9 cellular contexts compared by ENCODE assay signal in the genomic region with DNA sequence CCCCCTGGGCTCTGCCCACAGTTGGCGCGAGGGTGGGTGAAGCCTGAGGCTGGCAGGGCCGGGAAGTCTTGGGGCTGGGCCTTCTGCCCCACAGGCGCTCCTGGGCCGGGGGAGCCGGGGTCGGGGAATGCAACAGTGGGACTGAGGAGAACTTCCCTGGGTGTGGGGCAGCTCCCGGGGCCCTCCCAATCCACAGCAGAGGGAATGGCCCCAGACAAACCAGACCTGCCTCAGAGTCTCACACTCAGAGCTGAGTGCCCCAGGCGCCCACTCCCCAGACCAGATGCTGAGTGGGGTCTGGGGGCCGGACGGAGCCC. TPM values are rescaled to one million over a fixed set of nuclear protein-coding genes. Genes with fewer than 3 reads are reported as not detected.
A peak's percentile ranks its signal among the peaks of the same experiment; 100 is the strongest.
DNase-seq lines count a peak whose midpoint lies in the region; TF ChIP-seq lines count a peak whose summit lies in the region.
"Not testable (repeated sequence)": the region's sequence is repeated elsewhere in the genome, so short reads cannot be mapped to it uniquely, and the experiment has no call there.
"Had no signal": no experiment of that assay in that cellular context is flagged by ENCODE, and none has a peak within 500 bp of the region (broad histone marks: within the 10 kb centered on the region; RNA-seq: fewer than 3 reads in every experiment).

No MANE protein-coding gene starts in this region.

- peaks cover 55% of the 10 kb centered on the region for H3K4me1 Mint-ChIP-seq in HFFc6 (ENCODE audit: low read depth)

- H3K4me1 ChIP-seq in ACC112 (ENCODE audit: control insufficient read depth, insufficient read depth, low read length, unreplicated experiment): peaks cover 29% of the 10 kb centered on the region
- peaks cover 28 to 60% of the 10 kb centered on the region in 2 experiments; a peak in 3 of 4 replicates for H3K4me1 ChIP-seq in SK-N-SH (ENCODE audit: control insufficient read depth in 1 of 2, insufficient read depth in 2 of 2, low read depth in 1 of 2, low read length in 1 of 2)
- H3K4me1 ChIP-seq in ovary (ENCODE audit: insufficient read depth): peaks cover 26% of the 10 kb centered on the region
- peaks cover 80% of the 10 kb centered on the region for H3K4me1 ChIP-seq in suprapubic skin

- not testable (repeated sequence) for H3K9me3 Mint-ChIP-seq in HFFc6

- peak in 1 of 2 experiments; percentile 6; a peak in 1 of 4 replicates for TF ChIP-seq EP300 in SK-N-SH (IDR thresholded peaks at IDR 0.05; ENCODE audit: borderline replicate concordance in 1 of 2, low read depth in 1 of 2, low read length in 1 of 2)
- TF ChIP-seq EP300 in ovary (IDR thresholded peaks at IDR 0.05); suprapubic skin (IDR thresholded peaks at IDR 0.05): not testable (repeated sequence)

- H3K9ac ChIP-seq in SK-N-SH: peak overlapping the region; percentile 79

- not testable (repeated sequence) for DNase-seq in HFFc6; SK-N-SH; foreskin fibroblast; suprapubic skin (ENCODE audit: low spot score in 2 of 2)
- DNase-seq in ovary: peak in 1 of 5 donors; percentile 63

- H3F3A ChIP-seq in SK-N-SH (replicated peaks; ENCODE audit: insufficient read depth): peaks cover 14% of the 10 kb centered on the region

- H3K4me2 ChIP-seq in SK-N-SH: peak overlapping the region; percentile 82

- not testable (repeated sequence) for H3K36me3 ChIP-seq in ACC112 (ENCODE audit: insufficient read depth, low read length); SK-N-SH (replicated peaks in 1 of 2; ENCODE audit: control insufficient read depth in 1 of 2, insufficient read depth in 2 of 2, low read length in 1 of 2); ovary; suprapubic skin

- H4K20me1 ChIP-seq in SK-N-SH (ENCODE audit: insufficient read depth): peaks cover 15% of the 10 kb centered on the region

- CTCF ChIA-PET in SK-N-SH (lab: Yijun Ruan, JAX): interaction anchor here (1.4 kb wide), 1 partner anchor 16 kb away, joined by 4 read pairs; no protein-coding TSS in a partner anchor

- TF ChIP-seq POLR2A in ovary (IDR thresholded peaks at IDR 0.05); suprapubic skin (IDR thresholded peaks at IDR 0.05): not testable (repeated sequence)

- H3K4me3 ChIP-seq in ACC112 (ENCODE audit: low read depth, low read length) (peak overlapping the region; percentile 61), SK-N-SH (ENCODE audit: low read depth in 2 of 2, low read length in 1 of 2) (peak overlapping the region; percentile 16 to 27; a peak in 3 of 4 replicates), foreskin fibroblast (ENCODE audit: low read depth in 1 of 2, low read length in 2 of 2) (peak overlapping the region; percentile 10 to 27), ovary (peak overlapping the region; percentile 33), suprapubic skin (peak overlapping the region; percentile 38)

- TF ChIP-seq RAD21 in SK-N-SH (IDR thresholded peaks at IDR 0.05; ENCODE audit: low read length): not testable (repeated sequence)

- H3K9me3 ChIP-seq in SK-N-SH, ovary, suprapubic skin: not testable (repeated sequence)

- H2AFZ ChIP-seq in ACC112 (ENCODE audit: low read length, unreplicated experiment); SK-N-SH (ENCODE audit: low read depth): not testable (repeated sequence)

- WGBS in SK-N-SH (ENCODE audit: low lambda C conversion rate): 15% methylated on average over 7 of the region's 11 CpGs
- WGBS in ovary, 3 donors: 5 to 14% (median 7%) methylated on average over 9 to 11 of the region's 11 CpGs
- no CpG with 5 or more reads among the region's 11 CpGs for WGBS in suprapubic skin

- POLR2A ChIA-PET in SK-N-SH (lab: Yijun Ruan, JAX): interaction anchor here (0.7 to 1.8 kb wide), 3 partner anchors 16 to 31 kb away, joined by 3 to 4 read pairs (median 4); partner anchors contain the start of genes RAB26 and TRAF7

- H3K79me2 ChIP-seq in ACC112 (ENCODE audit: control insufficient read depth, insufficient read depth, low read length, unreplicated experiment): peaks cover 38% of the 10 kb centered on the region
- peaks cover 77% of the 10 kb centered on the region for H3K79me2 ChIP-seq in SK-N-SH (ENCODE audit: insufficient read depth)

- peak overlapping the region; percentile 95 for H3K27ac Mint-ChIP-seq in HFFc6

- not testable (repeated sequence) for TF ChIP-seq CTCF in HFFc6 (IDR thresholded peaks at IDR 0.05); SK-N-SH (IDR thresholded peaks at IDR 0.05); foreskin fibroblast (IDR thresholded peaks at IDR 0.05; ENCODE audit: low read depth, low read length); ovary (IDR thresholded peaks at IDR 0.05); suprapubic skin (IDR thresholded peaks at IDR 0.05)

- peak overlapping the region; percentile 34; the same call in 1 of the 2 replicates for H3K4me3 Mint-ChIP-seq in HFFc6

- H3K27ac ChIP-seq in ACC112 (ENCODE audit: low read depth, low read length): peak overlapping the region; percentile 78
- H3K27ac ChIP-seq in SK-N-SH (ENCODE audit: low read depth in 2 of 2, low read length in 1 of 2): peak overlapping the region; percentile 84 to 98
- H3K27ac ChIP-seq in cingulate gyrus (ENCODE audit: low read depth, low read length): peak overlapping the region; percentile 79
- H3K27ac ChIP-seq in layer of hippocampus (ENCODE audit: low read depth, low read length): peak overlapping the region; percentile 92
- H3K27ac ChIP-seq in ovary: peak overlapping the region; percentile 71 to 96
- peak overlapping the region; percentile 86 for H3K27ac ChIP-seq in suprapubic skin

- not testable (repeated sequence) for H3K36me3 Mint-ChIP-seq in HFFc6 (ENCODE audit: low read depth)

- not testable (repeated sequence) for H3K27me3 ChIP-seq in ACC112 (ENCODE audit: insufficient read depth, low read length); SK-N-SH (ENCODE audit: insufficient read depth); layer of hippocampus (ENCODE audit: control insufficient read depth, insufficient read depth, low read length); ovary; suprapubic skin

- intact Hi-C loops in ovary (cut with DNase I): not testable (repeated sequence)

- not testable (repeated sequence) for H3K9me2 ChIP-seq in SK-N-SH

- H3K27me3 Mint-ChIP-seq in HFFc6 (ENCODE audit: insufficient read depth): not testable (repeated sequence)

TF ChIP-seq in SK-N-SH, 30 proteins besides CTCF, POLR2A, EP300 and RAD21:
- TF ChIP-seq MXI1 (IDR thresholded peaks at IDR 0.05; ENCODE audit: low read depth, low read length): peak; percentile 9; the same call in 1 of the 2 replicates

RNA-seq across cellular contexts. Expression of gene PKD1, which starts 11.4 kb away (rescaled TPM):
- 100 to 1,000 TPM in 1 of 6 experiments, 10 to 100 TPM in 5; 77.9 to 118 (median 82.5) TPM for total RNA-seq in HFFc6 (2021; fragmentation: NEBNext Ultra II Directional; extraction: Animal tissue kit (Norgen Biotek cat#: 25700))
- polyA plus RNA-seq in SK-N-SH (2012; rRNA removed) (39.8 and 47.4 TPM in 2 replicates), ovary (100 to 1,000 TPM in 1 of 2 donors, 1 to 10 TPM in 1; 8.7 to 113 TPM)
- 10.3 and 21.4 TPM in 2 replicates for polyA plus RNA-seq in SK-N-SH (2012; cell fraction: cytosol; rRNA removed)
- 292 and 443 TPM in 2 replicates for polyA plus RNA-seq in SK-N-SH (2012; cell fraction: nucleus; rRNA removed)
- total RNA-seq in ovary (100 to 1,000 TPM in 6 of 7 donors, 10 to 100 TPM in 1; 78.8 to 203 (median 145) TPM), suprapubic skin (100 to 1,000 TPM; 209 to 446 (median 293) TPM)

RNA-seq across cellular contexts. Expression of gene RAB26, which starts 24.1 kb away (rescaled TPM):
- 1 to 10 TPM in 1 of 6 experiments, under 1 TPM in 5; 0.31 to 1.2 (median 0.65) TPM for total RNA-seq in HFFc6 (2021; fragmentation: NEBNext Ultra II Directional; extraction: Animal tissue kit (Norgen Biotek cat#: 25700))
- polyA plus RNA-seq in SK-N-SH (2012; rRNA removed) (14.3 and 19.5 TPM in 2 replicates), ovary (under 1 TPM; 0.19 to 0.50 TPM)
- 4.5 and 6.2 TPM in 2 replicates for polyA plus RNA-seq in SK-N-SH (2012; cell fraction: cytosol; rRNA removed)
- polyA plus RNA-seq in SK-N-SH (2012; cell fraction: nucleus; rRNA removed): 102 and 121 TPM in 2 replicates
- total RNA-seq in ovary (under 1 TPM in 2 of 7 donors, not detected in 5; 0.12 to 0.80 TPM), suprapubic skin (1 to 10 TPM in 3 of 4 donors, under 1 TPM in 1; 0.64 to 3.0 (median 1.4) TPM)
- total RNA-seq: CD8-positive, alpha-beta T cell had no signal

RNA-seq across cellular contexts. Expression of gene TRAF7, which starts 31.2 kb away (rescaled TPM):
- 10 to 100 TPM; 81.4 to 88.3 (median 85.3) TPM for total RNA-seq in HFFc6 (2021; fragmentation: NEBNext Ultra II Directional; extraction: Animal tissue kit (Norgen Biotek cat#: 25700))
- polyA plus RNA-seq in SK-N-SH (2012; rRNA removed): 69.9 and 73.0 TPM in 2 replicates
- 32.5 and 56.2 TPM in 2 replicates for polyA plus RNA-seq in SK-N-SH (2012; cell fraction: cytosol; rRNA removed)
- polyA plus RNA-seq in SK-N-SH (2012; cell fraction: nucleus; rRNA removed): 95.4 and 106 TPM in 2 replicates
- total RNA-seq in ovary: 10 to 100 TPM; 20.5 to 68.0 (median 48.0) TPM
- polyA plus RNA-seq in ovary: 10 to 100 TPM; 13.3 to 26.3 TPM
- total RNA-seq in suprapubic skin: 10 to 100 TPM; 53.4 to 74.7 (median 66.5) TPM
